Comparison of ENCODE assay signal across 21 cellular contexts in the genomic region with DNA sequence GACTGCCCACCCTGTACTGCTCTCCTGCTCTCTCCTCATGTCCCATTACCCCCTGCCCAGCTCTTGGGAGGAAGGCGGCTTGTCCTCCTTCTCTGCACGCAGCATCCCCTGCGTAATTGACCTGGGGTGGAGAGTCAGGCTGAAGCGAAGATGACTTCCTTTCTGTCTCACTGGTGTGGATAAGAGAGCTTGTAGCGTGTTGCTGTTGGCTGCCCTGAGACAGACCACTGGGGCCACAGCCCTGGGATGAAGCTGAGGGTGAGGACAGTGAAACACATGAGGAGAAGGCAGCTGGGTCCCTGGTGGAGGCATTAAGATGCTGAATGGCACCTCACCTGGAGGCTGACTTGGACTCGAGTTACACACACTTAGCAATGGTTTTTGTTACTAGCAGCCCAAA.
DNase-seq lines count a peak whose midpoint lies in the region; ATAC-seq, FAIRE-seq and TF ChIP-seq lines count a peak whose summit lies in the region.
"Had no signal": no experiment of that assay in that cellular context is flagged by ENCODE, and none has a peak within 500 bp of the region (broad histone marks: within the 10 kb centered on the region; RNA-seq: fewer than 3 reads in every experiment).

No MANE protein-coding gene starts in this region.

- H3K18ac ChIP-seq in neuronal stem cell (ENCODE audit: low read length): peak overlapping the region; percentile 5

- intact Hi-C loops in esophagus muscularis mucosa (cut with DNase I) (no loop called here), breast epithelium (cut with DNase I; ENCODE audit: low total_unique reads) (no loop called here), prostate gland (cut with DNase I) (no loop called here)

- H4K91ac ChIP-seq in neuronal stem cell (ENCODE audit: low read depth, low read length, poor library complexity): no peak overlapping the region

- FAIRE-seq in small intestine (lab: Jason Lieb, UNC): no peak

- no peak overlapping the region for H3K23ac ChIP-seq in neuronal stem cell (ENCODE audit: low read depth, low read length, poor library complexity)

- H3K9ac ChIP-seq in neuronal stem cell (ENCODE audit: low read depth, low read length, poor library complexity): peak overlapping the region; percentile 13

- no peak overlapping the region for H4K8ac ChIP-seq in neuronal stem cell (ENCODE audit: low read depth, low read length)

- H2AFZ ChIP-seq in neuronal stem cell (ENCODE audit: low read length): no peak overlapping the region

- peak; percentile 41 for DNase-seq in activated CD8-positive, alpha-beta memory T cell treated with anti-CD3 and anti-CD28 coated beads for 24 hours
- no peak for DNase-seq in activated CD8-positive, alpha-beta memory T cell treated with anti-CD3 and anti-CD28 coated beads, Interleukin-2, amount 50 U/mL, for 4 hours
- DNase-seq in esophagus muscularis mucosa (ENCODE audit: extremely low spot score) (peak; percentile 82), neuronal stem cell (ENCODE audit: low spot score) (no peak), breast epithelium (ENCODE audit: low spot score in 2 of 2) (no peak), prostate gland (ENCODE audit: low spot score) (no peak), small intestine (no peak)
- DNase-seq: 8988T; BE2C; Caco-2; CD4-positive, CD25-positive, alpha-beta regulatory T cell; DMS153; GDM1; KG1; MV-4-11; NCI-H187; NCI-H2107; NCI-H226; NCI-H82 had no signal

- H3K9me3 ChIP-seq in esophagus muscularis mucosa (no peaks in the 10 kb centered on the region), neuronal stem cell (replicated peaks in 1 of 2; ENCODE audit: control insufficient read depth in 2 of 2, insufficient read depth in 1 of 2, low read depth in 1 of 2, low read length in 2 of 2) (no peaks in the 10 kb centered on the region), breast epithelium (no peaks in the 10 kb centered on the region), prostate gland (no peaks in the 10 kb centered on the region), small intestine (ENCODE audit: control insufficient read depth, low read depth) (no peaks in the 10 kb centered on the region)
- H3K9me3 ChIP-seq: BE2C, Caco-2, HAP-1 had no signal

- H3K14ac ChIP-seq in neuronal stem cell (ENCODE audit: low read length): no peak overlapping the region

- TF ChIP-seq POLR2A in esophagus muscularis mucosa (IDR thresholded peaks at IDR 0.05; ENCODE audit: low read depth) (no peak), breast epithelium (IDR thresholded peaks at IDR 0.05) (no peak), prostate gland (IDR thresholded peaks at IDR 0.05) (no peak)

- no peak overlapping the region for H2BK12ac ChIP-seq in neuronal stem cell (ENCODE audit: low read length)

- ATAC-seq in GM19455 (IDR thresholded peaks at IDR 0.05; ENCODE audit: unreplicated experiment): no peak

- no peak overlapping the region for H2BK120ac ChIP-seq in neuronal stem cell (ENCODE audit: low read depth, low read length)

- no peak overlapping the region for H3K4me3 ChIP-seq in esophagus muscularis mucosa
- no peak overlapping the region for H3K4me3 ChIP-seq in neuronal stem cell (ENCODE audit: low read length in 2 of 2)
- H3K4me3 ChIP-seq in breast epithelium: no peak overlapping the region
- no peak overlapping the region for H3K4me3 ChIP-seq in prostate gland
- no peak overlapping the region for H3K4me3 ChIP-seq in small intestine (ENCODE audit: low read depth in 1 of 2, low read length in 2 of 2)
- H3K4me3 ChIP-seq: HAP-1 had no signal

- no peak overlapping the region for H2AK5ac ChIP-seq in neuronal stem cell (ENCODE audit: low read depth, low read length)

- H2BK5ac ChIP-seq in neuronal stem cell (ENCODE audit: low read length): no peak overlapping the region

- H3K27ac ChIP-seq in esophagus muscularis mucosa (replicated peaks in 1 of 4) (no peak overlapping the region), neuronal stem cell (replicated peaks; ENCODE audit: low read length) (no peak overlapping the region), breast epithelium (no peak overlapping the region), prostate gland (no peak overlapping the region), small intestine (ENCODE audit: low read depth in 1 of 2, low read length in 1 of 2) (no peak overlapping the region)

- H3K4ac ChIP-seq in neuronal stem cell (ENCODE audit: low read length): no peak overlapping the region

- peaks cover 4 to 22% (median 12%) of the 10 kb centered on the region in 4 donors for H3K4me1 ChIP-seq in esophagus muscularis mucosa
- H3K4me1 ChIP-seq in neuronal stem cell (ENCODE audit: control insufficient read depth in 2 of 2, insufficient read depth in 1 of 2, low read depth in 1 of 2, low read length in 2 of 2): no peaks in the 10 kb centered on the region
- H3K4me1 ChIP-seq in breast epithelium: no peaks in the 10 kb centered on the region
- H3K4me1 ChIP-seq in prostate gland (replicated peaks): no peaks in the 10 kb centered on the region
- no peaks in the 10 kb centered on the region for H3K4me1 ChIP-seq in small intestine (ENCODE audit: control insufficient read depth in 2 of 2, insufficient read depth in 1 of 2, low read depth in 1 of 2, low read length in 1 of 2)
- H3K4me1 ChIP-seq: BE2C, Caco-2, HAP-1 had no signal

- TF ChIP-seq CTCF in esophagus muscularis mucosa (IDR thresholded peaks at IDR 0.05): no peak
- no peak for TF ChIP-seq CTCF in breast epithelium (IDR thresholded peaks at IDR 0.05)
- TF ChIP-seq CTCF in prostate gland (IDR thresholded peaks at IDR 0.05): no peak

- H3K27me3 ChIP-seq in esophagus muscularis mucosa (no peaks in the 10 kb centered on the region), neuronal stem cell (ENCODE audit: control insufficient read depth in 3 of 3, insufficient read depth in 3 of 3, low read depth in 1 of 3, low read length in 3 of 3) (no peaks in the 10 kb centered on the region), breast epithelium (no peaks in the 10 kb centered on the region), prostate gland (replicated peaks; ENCODE audit: insufficient read depth) (no peaks in the 10 kb centered on the region), small intestine (ENCODE audit: control insufficient read depth in 2 of 2, insufficient read depth in 2 of 2, low read length in 2 of 2) (no peaks in the 10 kb centered on the region)
- H3K27me3 ChIP-seq: BE2C had no signal

- H2BK15ac ChIP-seq in neuronal stem cell (ENCODE audit: low read length): no peak overlapping the region

- no peaks in the 10 kb centered on the region for H3K36me3 ChIP-seq in esophagus muscularis mucosa
- H3K36me3 ChIP-seq in neuronal stem cell (replicated peaks in 1 of 2; ENCODE audit: control insufficient read depth in 2 of 2, insufficient read depth in 2 of 2, low read length in 2 of 2): no peaks in the 10 kb centered on the region
- no peaks in the 10 kb centered on the region for H3K36me3 ChIP-seq in breast epithelium
- no peaks in the 10 kb centered on the region for H3K36me3 ChIP-seq in prostate gland
- no peaks in the 10 kb centered on the region for H3K36me3 ChIP-seq in small intestine (ENCODE audit: control insufficient read depth in 2 of 2, insufficient read depth in 2 of 2, low read length in 2 of 2)
- H3K36me3 ChIP-seq: BE2C, HAP-1 had no signal

- no peaks in the 10 kb centered on the region for H3K79me1 ChIP-seq in neuronal stem cell (ENCODE audit: low read depth, low read length)

- no peak for TF ChIP-seq EP300 in esophagus muscularis mucosa (IDR thresholded peaks at IDR 0.05)

- WGBS in esophagus muscularis mucosa: 88% methylated on average over 6 of the region's 6 CpGs
- WGBS in neuronal stem cell (ENCODE audit: extremely low coverage in 2 of 2, insufficient read length in 2 of 2, insufficient replicate concordance in 1 of 2), 2 donors: no CpG with 5 or more reads among the region's 6 CpGs
- 87% methylated on average over 6 of the region's 6 CpGs for WGBS in prostate gland
- 85 to 94% (median 90%) methylated on average over 6 of the region's 6 CpGs for WGBS in small intestine, 3 donors

- no peak overlapping the region for H3K4me2 ChIP-seq in neuronal stem cell (ENCODE audit: insufficient read depth, low read length, poor library complexity, severe bottlenecking)

Comparison
In these comparisons a context has a peak if more than half of its experiments do, and no peak if none do; other contexts are left out.
1. DNase-seq: peak in activated CD8-positive, alpha-beta memory T cell treated with anti-CD3 and anti-CD28 coated beads for 24 hours (single experiment) and esophagus muscularis mucosa (single experiment); none in activated CD8-positive, alpha-beta memory T cell treated with anti-CD3 and anti-CD28 coated beads, Interleukin-2, amount 50 U/mL, for 4 hours (single experiment), neuronal stem cell (single experiment), breast epithelium (0 of 2), prostate gland (single experiment) and small intestine (single experiment).